ENCODE assay signal across 34 cellular contexts in the genomic region with DNA sequence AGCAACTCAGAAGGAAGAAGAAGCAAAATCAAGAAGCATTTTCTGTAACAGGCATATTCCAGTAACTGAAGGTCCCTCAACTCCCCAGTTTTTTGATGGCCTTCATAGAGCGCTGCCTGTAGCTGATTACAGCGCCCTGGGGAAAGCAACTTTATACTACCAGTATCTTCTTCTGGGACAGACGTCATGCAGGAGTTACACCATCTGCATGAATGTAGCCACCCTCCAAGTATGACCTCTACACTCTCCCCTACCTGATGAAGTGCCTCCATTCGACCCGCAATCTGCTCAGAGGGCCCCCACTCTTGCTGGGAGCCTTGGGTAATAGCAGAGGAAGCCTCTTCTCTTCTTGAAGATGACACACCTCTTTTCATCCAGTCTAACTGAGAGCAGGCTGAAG.
"Had no signal": no experiment of that assay in that cellular context is flagged by ENCODE, and none has a peak within 500 bp of the region (broad histone marks: within the 10 kb centered on the region; RNA-seq: fewer than 3 reads in every experiment).

No MANE protein-coding gene starts in this region.

- DNase-seq: Karpas-422, Kasumi-1, KG1, MM.1S, MV-4-11, NCI-H1048, NCI-H1092, NCI-H1092 treated with DMSO at 0.1 percent for 48 hours, NCI-H1105, NCI-H1105 treated with DMSO at 0.1 percent for 48 hours, NCI-H1417, NCI-H1417 treated with DMSO at 0.1 percent for 48 hours, NCI-H1436, NCI-H1436 treated with DMSO at 0.1 percent for 48 hours, NCI-H146, NCI-H1694, NCI-H1694 treated with DMSO at 0.1 percent for 48 hours, NCI-H187, NCI-H187 treated with DMSO at 0.1 percent for 48 hours, NCI-H1930, NCI-H2029 treated with DMSO at 0.1 percent for 48 hours, NCI-H2081, NCI-H2081 treated with DMSO at 0.1 percent for 48 hours, NCI-H2107, NCI-H2171, NCI-H2171 treated with DMSO at 0.1 percent for 48 hours, NCI-H2227 treated with DMSO at 0.1 percent for 48 hours, NCI-H226, NCI-H345, NCI-H446, NCI-H446 treated with DMSO at 0.1 percent for 48 hours, NCI-H510A, NCI-H510A treated with DMSO at 0.1 percent for 48 hours had no signal

- H3K4me2 ChIP-seq: KMS-11 had no signal

- H3K9ac ChIP-seq: KMS-11 had no signal

- H3K27ac ChIP-seq: KMS-11 had no signal
